13 cellular contexts compared by ENCODE assay signal in the genomic region with DNA sequence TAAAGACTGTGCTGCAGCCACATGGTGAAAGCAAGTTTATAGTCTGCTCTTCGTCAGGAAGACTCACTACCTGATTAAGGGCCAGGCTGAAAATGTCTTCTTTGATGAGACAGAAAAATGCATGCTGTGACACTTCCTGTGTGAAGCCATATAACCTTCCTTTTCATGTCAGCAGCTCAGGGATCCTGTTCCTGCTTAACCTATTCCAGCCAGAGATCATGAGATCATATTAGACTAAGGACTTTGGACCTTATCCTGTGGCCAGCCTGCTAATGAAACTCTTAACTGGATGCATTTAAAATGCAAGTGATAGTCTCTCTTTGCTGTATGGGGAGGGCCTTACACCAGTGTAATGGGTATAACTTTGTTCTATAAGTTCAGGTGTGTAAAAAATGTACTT.
A peak's percentile ranks its signal among the peaks of the same experiment; 100 is the strongest.
DNase-seq lines count a peak whose midpoint lies in the region; TF ChIP-seq lines count a peak whose summit lies in the region.
"Had no signal": no experiment of that assay in that cellular context is flagged by ENCODE, and none has a peak within 500 bp of the region (broad histone marks: within the 10 kb centered on the region; RNA-seq: fewer than 3 reads in every experiment).

No MANE protein-coding gene starts in this region.

- H3K4me3 ChIP-seq in DOHH2 (ENCODE audit: low read length) (no peak overlapping the region), epithelial cell of proximal tubule (ENCODE audit: low read depth, low read length) (no peak overlapping the region), foreskin fibroblast (ENCODE audit: low read depth in 1 of 2, low read length in 2 of 2) (no peak overlapping the region)

- peaks cover 2% of the 10 kb centered on the region; the same call in 1 of the 2 replicates for H3K36me3 ChIP-seq in DOHH2 (ENCODE audit: control insufficient read depth, low read length)

- DNase-seq in NCI-H146 treated with DMSO at 0.1 percent for 48 hours (lab: John Stamatoyannopoulos, UW; ENCODE audit: unreplicated experiment) (peak; percentile 25), epithelial cell of proximal tubule (ENCODE audit: low read depth) (peak; percentile 20), GM10248 (ENCODE audit: extremely low spot score) (no peak), D341Med (ENCODE audit: low spot score) (no peak), foreskin fibroblast (no peak)
- no peak for DNase-seq in stimulated activated CD4-positive, alpha-beta T cell treated with anti-CD3 and anti-CD28 coated beads, Interleukin-12 subunit alpha, Interleukin-12 subunit beta, amount 100 ng/mL, for 4 hours
- DNase-seq: activated CD4-positive, alpha-beta T cell treated with anti-CD3 and anti-CD28 coated beads for 48 hours; activated T-cell treated with anti-CD3 and anti-CD28 coated beads, Interleukin-2, amount 50 U/mL, for 72 hours; effector CD4-positive, alpha-beta T cell; foreskin melanocyte; NCI-H2171 had no signal

- H3F3A ChIP-seq in DOHH2 (ENCODE audit: control insufficient read depth, insufficient read depth), result peaks cover 11% of the 10 kb centered on the region; the same call in 1 of the 2 replicates

- CTCF ChIA-PET in GM10248 (lab: Yijun Ruan, JAX), result no interaction called here

- no peaks in the 10 kb centered on the region for H3K9me2 ChIP-seq in DOHH2 (replicated peaks; ENCODE audit: control insufficient read depth, low read length)

- H3K79me2 ChIP-seq in DOHH2 (ENCODE audit: control insufficient read depth, low read length), result no peaks in the 10 kb centered on the region

- no peaks in the 10 kb centered on the region for H3K27me3 ChIP-seq in DOHH2 (ENCODE audit: control insufficient read depth, low read length)

- no peaks in the 10 kb centered on the region for H4K20me1 ChIP-seq in DOHH2 (ENCODE audit: control insufficient read depth, insufficient read depth, low read depth, low read length)

- H3K27ac ChIP-seq in 22Rv1 (peak overlapping the region; percentile 54), DOHH2 (ENCODE audit: low read depth, low read length) (peak overlapping the region; percentile 77)

- peak overlapping the region; percentile 38 for H3K4me2 ChIP-seq in DOHH2 (ENCODE audit: low read length)

- H3K4me1 ChIP-seq in DOHH2 (ENCODE audit: control insufficient read depth, low read length), result peaks cover 44% of the 10 kb centered on the region

- POLR2A ChIA-PET in GM10248 (lab: Yijun Ruan, JAX), result no interaction called here

- no peaks in the 10 kb centered on the region for H3K9me3 ChIP-seq in DOHH2 (ENCODE audit: control insufficient read depth, insufficient read depth, low read length)

- TF ChIP-seq CTCF in 22Rv1 (IDR thresholded peaks at IDR 0.05) (no peak), DOHH2 (IDR thresholded peaks at IDR 0.05; ENCODE audit: low read depth, low read length, poor library complexity, severe bottlenecking) (no peak), epithelial cell of proximal tubule (conservative IDR thresholded peaks at IDR 0.05; ENCODE audit: low read depth, low read length) (no peak), GM10248 (IDR thresholded peaks at IDR 0.05; ENCODE audit: control extremely low read depth, extremely low read depth, low read depth, missing control alignments) (no peak), foreskin fibroblast (IDR thresholded peaks at IDR 0.05; ENCODE audit: low read depth, low read length) (no peak)

Comparison
In these comparisons a context has a peak if more than half of its experiments do, and no peak if none do; other contexts are left out.
1. DNase-seq: peak in NCI-H146 treated with DMSO at 0.1 percent for 48 hours (single experiment) and epithelial cell of proximal tubule (single experiment); none in GM10248 (single experiment), stimulated activated CD4-positive, alpha-beta T cell treated with anti-CD3 and anti-CD28 coated beads, Interleukin-12 subunit alpha, Interleukin-12 subunit beta, amount 100 ng/mL, for 4 hours (single experiment), D341Med (single experiment) and foreskin fibroblast (0 of 2).